1 cellular context compared by ENCODE assay signal in genomic region chr10:31321396-31321941, GRCh38.
A peak's percentile ranks its signal among the peaks of the same experiment; 100 is the strongest.
TF ChIP-seq lines count a peak whose summit lies in the region.

No MANE protein-coding gene starts in this region.

TF ChIP-seq in H1, 55 proteins besides CTCF, POLR2A, EP300 and RAD21:
- TF ChIP-seq CBX8 (IDR thresholded peaks at IDR 0.05; ENCODE audit: borderline replicate concordance, low read depth, low read length) (0 out of 2 replicates have a peak, but pooled peaks have one; percentile 31), RNF2 (IDR thresholded peaks at IDR 0.05; ENCODE audit: borderline replicate concordance, low read depth, low read length, missing control alignments, poor library complexity, severe bottlenecking) (peak; percentile 66), ATF3 (IDR thresholded peaks at IDR 0.05; ENCODE audit: insufficient read depth, low read depth, low read length) (no peak), ZNF274 (IDR thresholded peaks at IDR 0.05; ENCODE audit: borderline replicate concordance, extremely low read depth, low read length) (no peak), USF2 (IDR thresholded peaks at IDR 0.05; ENCODE audit: low read length) (no peak)
